In the genomic region with DNA sequence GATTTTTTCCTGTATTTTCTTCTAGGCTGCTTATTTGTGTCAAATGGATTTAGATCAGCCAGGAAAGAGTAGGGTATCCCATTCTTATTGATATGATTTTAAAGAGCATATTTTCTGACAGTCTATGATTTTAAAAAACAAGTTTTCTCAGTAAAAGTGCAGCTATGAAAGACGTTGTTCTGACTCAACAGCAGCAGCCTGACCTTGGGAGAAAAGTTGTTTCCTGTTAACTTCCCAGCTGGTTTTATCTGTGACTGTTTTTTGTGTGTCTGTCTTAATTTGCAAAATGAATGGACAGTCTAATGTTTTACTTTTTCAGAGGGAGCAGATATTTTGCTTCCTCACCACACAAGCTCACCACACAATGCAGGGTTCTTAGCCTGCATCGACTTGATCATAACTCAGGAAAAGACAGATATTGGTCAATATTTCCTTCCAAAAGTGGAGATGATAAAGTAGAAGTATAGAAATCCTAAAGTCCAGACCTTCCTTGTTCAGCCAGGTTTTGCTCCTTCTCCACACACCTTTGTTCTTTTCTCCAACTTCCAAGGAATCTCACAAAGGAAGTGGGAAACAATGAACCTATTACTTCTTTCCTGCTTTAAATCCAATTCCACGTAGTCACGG, we compare ENCODE assay signal across 7 cellular contexts. TPM values are rescaled to one million over a fixed set of nuclear protein-coding genes. Genes with fewer than 3 reads are reported as not detected.
DNase-seq lines count a peak whose midpoint lies in the region; TF ChIP-seq lines count a peak whose summit lies in the region.

No MANE protein-coding gene starts in this region.

- no peaks in the 10 kb centered on the region for H3K9me3 ChIP-seq in H9 (ENCODE audit: control insufficient read depth, low read depth, low read length)
- no peaks in the 10 kb centered on the region for H3K9me3 ChIP-seq in SU-DHL-6 (ENCODE audit: insufficient read depth, low read length)

- no peaks in the 10 kb centered on the region for H4K20me1 ChIP-seq in H9 (ENCODE audit: control insufficient read depth, insufficient read depth, insufficient read length)
- H4K20me1 ChIP-seq in SU-DHL-6 (ENCODE audit: low read depth, low read length): no peaks in the 10 kb centered on the region

- H2AFZ ChIP-seq in H9 (ENCODE audit: low read length): peak overlapping the region; percentile 70
- peak overlapping the region; percentile 99 for H2AFZ ChIP-seq in SU-DHL-6 (ENCODE audit: low read depth, low read length, severe bottlenecking)

- TF ChIP-seq CTCF in H9 (conservative IDR thresholded peaks at IDR 0.05) (no peak), SU-DHL-6 (IDR thresholded peaks at IDR 0.05; ENCODE audit: insufficient read depth, low read length, poor library complexity, severe bottlenecking) (no peak), foreskin fibroblast (IDR thresholded peaks at IDR 0.05; ENCODE audit: low read depth, low read length) (no peak)

- H3K4me3 Mint-ChIP-seq in H9: peak overlapping the region; percentile 81 to 90

- H3K27me3 ChIP-seq in H9 (ENCODE audit: insufficient read depth, low read length) (no peaks in the 10 kb centered on the region), SU-DHL-6 (ENCODE audit: low read length) (no peaks in the 10 kb centered on the region)

- H3K27ac ChIP-seq in H9 (ENCODE audit: insufficient read length, low read depth, low read length) (peak overlapping the region; percentile 69), SU-DHL-6 (ENCODE audit: low read depth, low read length) (no peak overlapping the region)

- no peak overlapping the region; the same call in 1 of the 2 replicates for H3K4ac ChIP-seq in H9 (ENCODE audit: low read depth, low read length)

- WGBS in H9 (ENCODE audit: extremely low coverage, insufficient read length, low lambda C conversion rate): no CpG with 5 or more reads among the region's 4 CpGs

- H3K27me3 Mint-ChIP-seq in H9 (ENCODE audit: low read depth): no peaks in the 10 kb centered on the region

- H2BK12ac ChIP-seq in H9 (ENCODE audit: insufficient read length, low read depth, low read length): no peak overlapping the region

- H3K23me2 ChIP-seq in H9 (ENCODE audit: insufficient read length, low read depth, low read length, poor library complexity, severe bottlenecking): peaks cover 5% of the 10 kb centered on the region

- peak overlapping the region; percentile 86 for H3K18ac ChIP-seq in H9 (ENCODE audit: insufficient read length, low read depth, low read length)

- H3K9ac ChIP-seq in H9 (ENCODE audit: extremely low read depth, insufficient read length, low read length) (peak overlapping the region; percentile 90), SU-DHL-6 (ENCODE audit: low read length) (peak overlapping the region; percentile 73)

- DNase-seq in H9 (no peak), foreskin fibroblast (peak; percentile 44 to 64), renal cortical epithelial cell (ENCODE audit: low read depth) (peak; percentile 47), NCI-H187 treated with DMSO at 0.1 percent for 48 hours (lab: John Stamatoyannopoulos, UW) (no peak), cerebellar cortex (ENCODE audit: low spot score) (no peak)
- DNase-seq in stimulated activated CD4-positive, alpha-beta T cell treated with anti-CD3 and anti-CD28 coated beads, Interleukin-4, amount 100 ng/mL, for 1 hour: no peak

- H2BK20ac ChIP-seq in H9 (ENCODE audit: low read depth, low read length, poor library complexity, severe bottlenecking): no peak overlapping the region

- H3K4me2 ChIP-seq in H9 (ENCODE audit: insufficient read depth, insufficient read length, low read length) (peak overlapping the region; percentile 84), SU-DHL-6 (ENCODE audit: low read depth, low read length, poor library complexity, severe bottlenecking) (peak overlapping the region; percentile 86)

- H3K4me3 ChIP-seq in SU-DHL-6 (ENCODE audit: insufficient read depth, low read length, poor library complexity, severe bottlenecking): peak overlapping the region; percentile 72
- peak overlapping the region; percentile 65 to 82 for H3K4me3 ChIP-seq in foreskin fibroblast (ENCODE audit: low read depth in 1 of 2, low read length in 2 of 2)

- no peaks in the 10 kb centered on the region; the same call in 1 of the 2 replicates for H3F3A ChIP-seq in SU-DHL-6 (ENCODE audit: insufficient read depth)

- peak overlapping the region; percentile 95 for H3K14ac ChIP-seq in H9 (ENCODE audit: insufficient read depth, low read length)

- H4K5ac ChIP-seq in H9 (ENCODE audit: insufficient read length, low read depth, low read length): peak overlapping the region; percentile 23

- no peak overlapping the region for H4K91ac ChIP-seq in H9 (ENCODE audit: insufficient read length, low read depth, low read length)

- H2BK120ac ChIP-seq in H9 (ENCODE audit: low read depth, low read length, poor library complexity, severe bottlenecking): no peak overlapping the region

- peak overlapping the region; percentile 60 for H2BK5ac ChIP-seq in H9 (ENCODE audit: insufficient read length, low read length)

- 0 out of 2 replicates have a peak, but pooled peaks cover 3% of the 10 kb centered on the region for H3K36me3 ChIP-seq in SU-DHL-6 (ENCODE audit: low read length)

- no peaks in the 10 kb centered on the region for H3K9me2 ChIP-seq in SU-DHL-6 (replicated peaks; ENCODE audit: insufficient read depth, low read length)

- H2AK5ac ChIP-seq in H9 (ENCODE audit: insufficient read length, low read length): no peak overlapping the region

- H3K4me1 Mint-ChIP-seq in H9: peaks cover 27 to 34% of the 10 kb centered on the region in 2 experiments

- H3K27ac Mint-ChIP-seq in H9: peak overlapping the region; percentile 80 to 93 (median 84); a peak in 6 of 7 replicates

- no peaks in the 10 kb centered on the region for H3K79me1 ChIP-seq in H9 (ENCODE audit: insufficient read depth, low read depth, low read length, poor library complexity, severe bottlenecking)

- no peak overlapping the region for H2BK15ac ChIP-seq in H9 (ENCODE audit: low read depth, low read length)

- H3K56ac ChIP-seq in H9 (ENCODE audit: insufficient read length, low read depth, low read length): no peak overlapping the region

- H3K9me3 Mint-ChIP-seq in H9: no peaks in the 10 kb centered on the region

- H3K36me3 Mint-ChIP-seq in H9 (ENCODE audit: insufficient read depth in 1 of 3, low read depth in 3 of 3): peaks cover 5 to 22% (median 19%) of the 10 kb centered on the region in 3 experiments; a peak in 5 of 7 replicates

- H3K4me1 ChIP-seq in H9 (ENCODE audit: insufficient read depth, low read length): no peaks in the 10 kb centered on the region

- no peak overlapping the region for H3K23ac ChIP-seq in H9 (ENCODE audit: insufficient read length, low read depth, low read length)

- peaks cover 13% of the 10 kb centered on the region; the same call in 1 of the 2 replicates for H3K79me2 ChIP-seq in H9 (ENCODE audit: insufficient read depth, low read length)
- H3K79me2 ChIP-seq in SU-DHL-6 (ENCODE audit: insufficient read depth, low read length): peaks cover 36% of the 10 kb centered on the region

- peak overlapping the region; percentile 56 for H3T11ph ChIP-seq in H9 (ENCODE audit: low read length)

- H4K8ac ChIP-seq in H9 (replicated peaks; ENCODE audit: insufficient read length, low read depth, low read length): no peak overlapping the region

RNA-seq across cellular contexts. Expression of a gene that starts 0.7 kb away (rescaled TPM):
- total RNA-seq in H9 (2021): 10.0 and 11.6 TPM in 2 replicates
- 22.2 and 71.8 TPM in 2 replicates for total RNA-seq in renal cortical epithelial cell

RNA-seq across cellular contexts. Expression of a gene that starts 58.2 kb away (rescaled TPM):
- total RNA-seq in H9 (2021): 0.66 and 0.85 TPM in 2 replicates
- 14.9 and 34.7 TPM in 2 replicates for total RNA-seq in renal cortical epithelial cell

Comparison
In these comparisons a context has a peak if more than half of its experiments do, and no peak if none do; other contexts are left out.
1. DNase-seq: peak in foreskin fibroblast (2 of 2) and renal cortical epithelial cell (single experiment); none in H9 (single experiment), NCI-H187 treated with DMSO at 0.1 percent for 48 hours (single experiment), stimulated activated CD4-positive, alpha-beta T cell treated with anti-CD3 and anti-CD28 coated beads, Interleukin-4, amount 100 ng/mL, for 1 hour (single experiment) and cerebellar cortex (single experiment).